9 cellular contexts compared by ENCODE assay signal in the genomic region with DNA sequence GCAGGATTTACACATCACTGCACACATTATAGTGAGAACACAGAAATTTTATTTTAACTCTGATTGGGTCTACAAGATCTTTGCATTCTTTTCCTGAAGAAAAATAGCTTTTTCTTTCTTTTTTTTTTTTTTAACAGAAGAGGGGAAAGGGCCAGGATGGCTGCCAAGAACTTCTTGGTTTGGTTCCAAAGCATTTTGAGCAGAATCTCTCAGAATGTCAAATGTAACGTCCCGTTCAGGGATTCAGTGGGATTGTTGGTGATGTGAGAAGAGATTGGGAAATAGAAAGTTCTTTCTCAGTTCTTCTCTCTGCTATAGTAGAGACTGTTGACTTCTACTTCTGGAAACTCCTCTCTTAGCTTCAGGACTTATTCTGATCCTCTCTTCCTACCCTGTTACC.
DNase-seq lines count a peak whose midpoint lies in the region; ATAC-seq and TF ChIP-seq lines count a peak whose summit lies in the region.
"Had no signal": no experiment of that assay in that cellular context is flagged by ENCODE, and none has a peak within 500 bp of the region (broad histone marks: within the 10 kb centered on the region; RNA-seq: fewer than 3 reads in every experiment).

No MANE protein-coding gene starts in this region.

- H3K4me3 ChIP-seq in left ventricle myocardium inferior = peak overlapping the region; percentile 33

- peaks cover 14% of the 10 kb centered on the region for H3K4me1 Mint-ChIP-seq in activated T-helper 2 cell treated with anti-CD3 and anti-CD28 coated beads, Interferon-gamma antibody, Interleukin-2, Interleukin-4, amounts not matched to agents 10 μg/mL and 5 μg/mL and 100 μg/mL, durations not matched to agents 14 hours and 24 hours and 36 hours (ENCODE audit: low read depth)
- H3K4me1 Mint-ChIP-seq in T-helper 17 cell = peaks cover 10% of the 10 kb centered on the region

- intact Hi-C loops in left ventricle myocardium inferior (cut with micrococcal nuclease) = no loop called here
- intact Hi-C loops in activated T-helper 2 cell treated with anti-CD3 and anti-CD28 coated beads, Interferon-gamma antibody, Interleukin-2, Interleukin-4, amounts not matched to agents 10 μg/mL and 5 μg/mL and 100 μg/mL, durations not matched to agents 14 hours and 24 hours and 36 hours (cut with micrococcal nuclease) = loop anchor here (5.0 kb wide), 1 partner anchor 146 kb away; no protein-coding TSS in a partner anchor

- peaks cover 27% of the 10 kb centered on the region for H3K4me1 ChIP-seq in left ventricle myocardium inferior

- H3K36me3 Mint-ChIP-seq in activated T-helper 2 cell treated with anti-CD3 and anti-CD28 coated beads, Interferon-gamma antibody, Interleukin-2, Interleukin-4, amounts not matched to agents 10 μg/mL and 5 μg/mL and 100 μg/mL, durations not matched to agents 14 hours and 24 hours and 36 hours (ENCODE audit: low read depth) = no peaks in the 10 kb centered on the region
- H3K36me3 Mint-ChIP-seq in T-helper 17 cell (ENCODE audit: low read depth) = no peaks in the 10 kb centered on the region

- no peaks in the 10 kb centered on the region for H3K36me3 ChIP-seq in left ventricle myocardium inferior

- peaks cover 5% of the 10 kb centered on the region for H3K27me3 Mint-ChIP-seq in activated T-helper 2 cell treated with anti-CD3 and anti-CD28 coated beads, Interferon-gamma antibody, Interleukin-2, Interleukin-4, amounts not matched to agents 10 μg/mL and 5 μg/mL and 100 μg/mL, durations not matched to agents 14 hours and 24 hours and 36 hours (ENCODE audit: low read depth)
- peaks cover 15% of the 10 kb centered on the region for H3K27me3 Mint-ChIP-seq in T-helper 17 cell

- H3K27ac Mint-ChIP-seq in activated T-helper 2 cell treated with anti-CD3 and anti-CD28 coated beads, Interferon-gamma antibody, Interleukin-2, Interleukin-4, amounts not matched to agents 10 μg/mL and 5 μg/mL and 100 μg/mL, durations not matched to agents 14 hours and 24 hours and 36 hours = no peak overlapping the region
- no peak overlapping the region for H3K27ac Mint-ChIP-seq in T-helper 17 cell

- H3K9me3 ChIP-seq in left ventricle myocardium inferior (replicated peaks) (no peaks in the 10 kb centered on the region), T-helper 17 cell (ENCODE audit: control insufficient read depth, low read length, poor library complexity, severe bottlenecking) (no peaks in the 10 kb centered on the region)

- no peaks in the 10 kb centered on the region for H3K9me3 Mint-ChIP-seq in activated T-helper 2 cell treated with anti-CD3 and anti-CD28 coated beads, Interferon-gamma antibody, Interleukin-2, Interleukin-4, amounts not matched to agents 10 μg/mL and 5 μg/mL and 100 μg/mL, durations not matched to agents 14 hours and 24 hours and 36 hours

- no peaks in the 10 kb centered on the region for H3K27me3 ChIP-seq in left ventricle myocardium inferior (ENCODE audit: low read depth)

- ATAC-seq in GM21390 (IDR thresholded peaks at IDR 0.05; ENCODE audit: unreplicated experiment) (peak; percentile 14), T-helper 17 cell (no peak)
- no peak for ATAC-seq in stimulated activated naive CD8-positive, alpha-beta T cell treated with anti-CD3 and anti-CD28 coated beads, Interleukin-15, Interleukin-2, amounts not matched to agents 100 U/mL and 50 U/mL, for 24 hours

- H3K4me3 Mint-ChIP-seq in activated T-helper 2 cell treated with anti-CD3 and anti-CD28 coated beads, Interferon-gamma antibody, Interleukin-2, Interleukin-4, amounts not matched to agents 10 μg/mL and 5 μg/mL and 100 μg/mL, durations not matched to agents 14 hours and 24 hours and 36 hours (ENCODE audit: low read depth) = no peak overlapping the region
- H3K4me3 Mint-ChIP-seq in T-helper 17 cell = no peak overlapping the region

- TF ChIP-seq CTCF in left ventricle myocardium inferior (IDR thresholded peaks at IDR 0.05; ENCODE audit: borderline replicate concordance) = no peak

- peak; percentile 63 for DNase-seq in RPMI7951 (ENCODE audit: low read depth)
- no peak for DNase-seq in left ventricle myocardium inferior
- DNase-seq in superior temporal gyrus (ENCODE audit: extremely low spot score) = peak; percentile 56
- DNase-seq in kidney tubule cell (ENCODE audit: low spot score) = no peak
- DNase-seq in activated T-helper 2 cell treated with anti-CD3 and anti-CD28 coated beads, Interferon-gamma antibody, Interleukin-2, Interleukin-4, amounts not matched to agents 10 μg/mL and 5 μg/mL and 100 μg/mL, durations not matched to agents 14 hours and 24 hours and 36 hours (ENCODE audit: low spot score) = no peak
- no peak for DNase-seq in stimulated activated naive CD8-positive, alpha-beta T cell treated with anti-CD3 and anti-CD28 coated beads, Interleukin-15, Interleukin-2, amounts not matched to agents 100 U/mL and 50 U/mL, for 24 hours
- no peak for DNase-seq in T-helper 17 cell
- DNase-seq: activated CD4-positive, alpha-beta T cell treated with anti-CD3 and anti-CD28 coated beads for 1 hour had no signal

- peak overlapping the region; percentile 87 for H3K27ac ChIP-seq in left ventricle myocardium inferior (replicated peaks)

Comparison
In these comparisons a context has a peak if more than half of its experiments do, and no peak if none do; other contexts are left out.
1. DNase-seq: peak in RPMI7951 (single experiment) and superior temporal gyrus (single experiment); none in left ventricle myocardium inferior (single experiment), kidney tubule cell (single experiment), activated T-helper 2 cell treated with anti-CD3 and anti-CD28 coated beads, Interferon-gamma antibody, Interleukin-2, Interleukin-4, amounts not matched to agents 10 μg/mL and 5 μg/mL and 100 μg/mL, durations not matched to agents 14 hours and 24 hours and 36 hours (single experiment), stimulated activated naive CD8-positive, alpha-beta T cell treated with anti-CD3 and anti-CD28 coated beads, Interleukin-15, Interleukin-2, amounts not matched to agents 100 U/mL and 50 U/mL, for 24 hours (single experiment) and T-helper 17 cell (0 of 3).